8 cellular contexts compared by ENCODE assay signal in genomic region chr6:109093732-109094131, GRCh38. TPM values are rescaled to one million over a fixed set of nuclear protein-coding genes. Genes with fewer than 3 reads are reported as not detected.
DNase-seq lines count a peak whose midpoint lies in the region; ATAC-seq and TF ChIP-seq lines count a peak whose summit lies in the region.

No MANE protein-coding gene starts in this region.

- H4K20me1 ChIP-seq in osteoblast (ENCODE audit: insufficient read depth, low read length): peaks cover 8% of the 10 kb centered on the region

- ATAC-seq in GM19023 (IDR thresholded peaks at IDR 0.05; ENCODE audit: unreplicated experiment): no peak

- no peak for TF ChIP-seq CTCF in osteoblast (IDR thresholded peaks at IDR 0.05; ENCODE audit: extremely low read depth, low read depth, low read length)

- H3K36me3 ChIP-seq in SJCRH30 (no peaks in the 10 kb centered on the region; the same call in 1 of the 2 replicates), esophagus (ENCODE audit: control insufficient read depth in 2 of 2, insufficient read depth in 2 of 2, low read length in 1 of 2) (no peaks in the 10 kb centered on the region), osteoblast (ENCODE audit: insufficient read depth, low read length) (no peaks in the 10 kb centered on the region)

- H3K79me2 ChIP-seq in osteoblast (ENCODE audit: insufficient read depth, low read length): peaks cover 72% of the 10 kb centered on the region

- 0 to 1% methylated on average over 9 of the region's 9 CpGs for WGBS in esophagus, 2 donors

- peak; percentile 10 to 34 for DNase-seq in NCI-H526 (lab: John Stamatoyannopoulos, UW)
- no peak for DNase-seq in NCI-H526 treated with DMSO at 0.1 percent for 48 hours (lab: John Stamatoyannopoulos, UW)
- DNase-seq in SJCRH30: peak; percentile 11 to 51
- no peak for DNase-seq in osteoblast (ENCODE audit: insufficient read length, low spot score, missing footprints)
- DNase-seq in inferior parietal cortex (ENCODE audit: extremely low spot score): no peak
- DNase-seq in T1000 (lab: John Stamatoyannopoulos, UW): no peak

- H3K27ac ChIP-seq in SJCRH30 (peak overlapping the region; percentile 98), esophagus (ENCODE audit: low read depth in 2 of 2, low read length in 1 of 2) (no peak overlapping the region), osteoblast (ENCODE audit: low read depth, low read length) (peak overlapping the region; percentile 99)

- H3K4me1 ChIP-seq in SJCRH30: no peaks in the 10 kb centered on the region; the same call in 1 of the 2 replicates
- H3K4me1 ChIP-seq in esophagus (ENCODE audit: control insufficient read depth in 2 of 2, insufficient read depth in 2 of 2, low read length in 1 of 2): peaks cover 0 to 4% of the 10 kb centered on the region in 2 donors
- peaks cover 16% of the 10 kb centered on the region for H3K4me1 ChIP-seq in osteoblast (ENCODE audit: insufficient read depth, low read length)

- peak overlapping the region; percentile 98 for H3K4me2 ChIP-seq in osteoblast (ENCODE audit: insufficient read depth, low read length)

- H3K4me3 ChIP-seq in SJCRH30 (peak overlapping the region; percentile 86), esophagus (ENCODE audit: low read depth in 1 of 2, low read length in 2 of 2) (peak overlapping the region; percentile 76 to 82), osteoblast (ENCODE audit: insufficient read depth, low read length) (peak overlapping the region; percentile 89)

- H3K9me3 ChIP-seq in SJCRH30 (replicated peaks) (no peaks in the 10 kb centered on the region), esophagus (ENCODE audit: control insufficient read depth in 2 of 2, insufficient read depth in 1 of 2, low read depth in 1 of 2, low read length in 1 of 2) (no peaks in the 10 kb centered on the region), osteoblast (ENCODE audit: low read depth, low read length) (no peaks in the 10 kb centered on the region)

- H3K27me3 ChIP-seq in SJCRH30 (no peaks in the 10 kb centered on the region), esophagus (ENCODE audit: control insufficient read depth in 1 of 2, insufficient read depth in 2 of 2, low read length in 2 of 2) (no peaks in the 10 kb centered on the region), osteoblast (ENCODE audit: insufficient read depth, low read length) (no peaks in the 10 kb centered on the region)

- H2AFZ ChIP-seq in osteoblast (ENCODE audit: low read length): peak overlapping the region; percentile 90

RNA-seq across cellular contexts. Expression of gene SESN1, which starts 0.9 kb away (rescaled TPM):
- total RNA-seq in SJCRH30 (2014; rRNA removed; shearing (Covaris generic)): 19.7 and 23.7 TPM in 2 replicates
- 10 to 100 TPM; 11.1 to 14.8 TPM for polyA plus RNA-seq in esophagus
- total RNA-seq in osteoblast: 26.1 and 30.4 TPM in 2 replicates

RNA-seq across cellular contexts. Expression of gene CEP57L1, which starts 1.6 kb away (rescaled TPM):
- total RNA-seq in SJCRH30 (2014; rRNA removed; shearing (Covaris generic)): 28.1 and 29.4 TPM in 2 replicates
- 1 to 10 TPM; 3.1 to 4.8 TPM for polyA plus RNA-seq in esophagus
- 17.7 and 23.6 TPM in 2 replicates for total RNA-seq in osteoblast

Comparison
In these comparisons a context has a peak if more than half of its experiments do, and no peak if none do; other contexts are left out.
1. DNase-seq: peak in NCI-H526 (2 of 2) and SJCRH30 (2 of 2); none in NCI-H526 treated with DMSO at 0.1 percent for 48 hours (single experiment), osteoblast (single experiment), inferior parietal cortex (single experiment) and T1000 (single experiment).
2. H3K27ac ChIP-seq: peak in SJCRH30 (single experiment) and osteoblast (single experiment); none in esophagus (0 of 2).
3. Peak in every context shown above with its lines, with median percentiles within 50 percentile points of each other: H3K4me3 ChIP-seq.